ENCODE assay signal across 21 cellular contexts in the genomic region with DNA sequence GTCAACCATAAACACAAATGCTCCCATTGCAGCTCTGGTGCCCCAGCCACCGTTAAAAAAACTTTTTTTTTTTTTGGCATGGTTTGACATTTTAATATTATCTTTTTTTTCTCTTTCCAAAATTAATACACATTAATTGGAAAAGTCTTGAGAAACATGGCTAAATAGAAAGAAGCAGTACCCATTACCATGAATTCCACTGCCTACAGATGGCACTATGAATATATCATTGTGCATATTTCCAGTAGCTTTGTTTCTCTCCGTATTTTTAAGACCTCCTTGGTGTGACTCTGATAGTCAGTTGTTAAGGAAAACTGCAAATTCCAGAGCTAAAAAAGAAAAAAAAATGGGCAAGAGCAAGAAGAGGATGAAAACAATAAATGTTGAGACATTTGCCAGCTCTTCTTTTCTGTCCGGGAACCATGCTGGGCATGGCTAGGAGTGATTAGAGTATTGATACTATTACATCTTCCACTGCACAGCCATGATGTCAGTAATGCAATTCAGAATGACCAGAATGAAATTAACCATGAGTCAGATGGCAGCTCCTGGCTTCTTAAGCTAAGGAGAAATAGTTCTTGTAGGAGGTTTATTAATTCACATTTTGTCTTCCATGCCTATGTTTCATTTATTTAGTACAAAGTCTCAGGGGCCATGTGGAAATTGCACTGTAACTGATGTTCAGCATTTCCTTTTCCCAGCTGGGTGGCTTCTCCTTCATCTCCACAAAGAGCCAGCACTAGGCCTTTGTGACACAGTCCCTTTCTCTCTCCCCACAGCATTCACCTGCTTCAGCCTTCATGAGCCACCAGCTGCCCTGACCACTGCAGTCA. TPM values are rescaled to one million over a fixed set of nuclear protein-coding genes. Genes with fewer than 3 reads are reported as not detected.
DNase-seq lines count a peak whose midpoint lies in the region; ATAC-seq and TF ChIP-seq lines count a peak whose summit lies in the region.
"Had no signal": no experiment of that assay in that cellular context is flagged by ENCODE, and none has a peak within 500 bp of the region (broad histone marks: within the 10 kb centered on the region; RNA-seq: fewer than 3 reads in every experiment).

No MANE protein-coding gene starts in this region.

- H3K4me1 Mint-ChIP-seq in osteocyte (ENCODE audit: unreplicated experiment) = peaks cover 9% of the 10 kb centered on the region
- H3K4me1 Mint-ChIP-seq: CD4-positive, CD25-positive, alpha-beta regulatory T cell had no signal

- no peaks in the 10 kb centered on the region for H3K79me2 ChIP-seq in OCI-LY7 (ENCODE audit: insufficient read depth, low read depth, low read length)

- no peaks in the 10 kb centered on the region for H3K36me3 Mint-ChIP-seq in osteocyte (ENCODE audit: unreplicated experiment)
- H3K36me3 Mint-ChIP-seq: CD4-positive, CD25-positive, alpha-beta regulatory T cell had no signal

- no peaks in the 10 kb centered on the region for H3K9me3 Mint-ChIP-seq in osteocyte (ENCODE audit: unreplicated experiment)

- no TSS peak for BruUV-seq in OCI-LY7 (replicated peaks; lab: Mats Ljungman, UMichigan)

- no peaks in the 10 kb centered on the region for H4K20me1 ChIP-seq in OCI-LY7 (ENCODE audit: insufficient read depth, low read length)

- no peaks in the 10 kb centered on the region for H3K4me1 ChIP-seq in OCI-LY7 (ENCODE audit: insufficient read depth, low read length, poor library complexity, severe bottlenecking)
- H3K4me1 ChIP-seq: SJCRH30, tibial nerve had no signal

- H3K27me3 Mint-ChIP-seq in osteocyte (ENCODE audit: unreplicated experiment) = peaks cover 3% of the 10 kb centered on the region

- H3K4me2 ChIP-seq in OCI-LY7 (ENCODE audit: low read length) = no peak overlapping the region
- H3K4me2 ChIP-seq: smooth muscle cell had no signal

- no peaks in the 10 kb centered on the region for H3K9me2 ChIP-seq in OCI-LY7 (ENCODE audit: insufficient read depth, low read length)

- H3K27ac ChIP-seq in OCI-LY7 (ENCODE audit: low read depth, low read length, poor library complexity, severe bottlenecking) = no peak overlapping the region
- H3K27ac ChIP-seq: SJCRH30, tibial nerve had no signal

- no peak overlapping the region for H2AFZ ChIP-seq in OCI-LY7 (ENCODE audit: low read length)

- POLR2A ChIA-PET in OCI-LY7 (lab: Charles Lee) = interaction anchor here (0.7 kb wide), 1 partner anchor 9 kb away, joined by 3 read pairs; no protein-coding TSS in a partner anchor

- H3K4me3 ChIP-seq in OCI-LY7 (ENCODE audit: low read depth, low read length, poor library complexity, severe bottlenecking) (no peak overlapping the region), choroid plexus epithelial cell (ENCODE audit: low read depth, low read length) (no peak overlapping the region)
- H3K4me3 ChIP-seq: SJCRH30, smooth muscle cell, tibial nerve had no signal

- H3K4me3 Mint-ChIP-seq in osteocyte (ENCODE audit: unreplicated experiment) = no peak overlapping the region
- H3K4me3 Mint-ChIP-seq: CD4-positive, CD25-positive, alpha-beta regulatory T cell had no signal

- H3K9me3 ChIP-seq in OCI-LY7 (ENCODE audit: low read length) = no peaks in the 10 kb centered on the region
- H3K9me3 ChIP-seq: SJCRH30, tibial nerve had no signal

- CTCF ChIA-PET in OCI-LY7 (lab: Charles Lee; ENCODE audit: unreplicated experiment) = interaction anchor here (0.8 kb wide), 1 partner anchor 159 kb away, joined by 3 read pairs; no protein-coding TSS in a partner anchor

- TF ChIP-seq CTCF in OCI-LY7 (conservative IDR thresholded peaks at IDR 0.05; ENCODE audit: low read length) (peak; percentile 32; the same call in 1 of the 2 replicates), choroid plexus epithelial cell (conservative IDR thresholded peaks at IDR 0.05; ENCODE audit: low read depth, low read length) (peak; percentile 20), osteocyte (IDR thresholded peaks at IDR 0.05) (peak; percentile 50)

- intact Hi-C loops in OCI-LY7 (cut with micrococcal nuclease; ENCODE audit: unreplicated experiment) = no loop called here

- no peaks in the 10 kb centered on the region for H3K36me3 ChIP-seq in OCI-LY7 (ENCODE audit: insufficient read depth, low read length)
- H3K36me3 ChIP-seq: SJCRH30, tibial nerve had no signal

- H3K27ac Mint-ChIP-seq in osteocyte (ENCODE audit: unreplicated experiment) = no peak overlapping the region
- H3K27ac Mint-ChIP-seq: CD4-positive, CD25-positive, alpha-beta regulatory T cell had no signal

- ATAC-seq in GM21390 (IDR thresholded peaks at IDR 0.05; ENCODE audit: unreplicated experiment) = no peak
- ATAC-seq in GM18868 (IDR thresholded peaks at IDR 0.05; ENCODE audit: unreplicated experiment) = no peak

- DNase-seq in NCI-H510A treated with DMSO at 0.1 percent for 48 hours (lab: John Stamatoyannopoulos, UW) = peak; percentile 29
- DNase-seq in NCI-H510A (lab: John Stamatoyannopoulos, UW) = no peak
- no peak for DNase-seq in OCI-LY7 (ENCODE audit: low spot score)
- peak; percentile 35 for DNase-seq in choroid plexus epithelial cell (ENCODE audit: low read depth)
- no peak for DNase-seq in osteocyte (ENCODE audit: extremely low spot score, unreplicated experiment)
- no peak for DNase-seq in stimulated activated CD4-positive, alpha-beta T cell treated with anti-CD3 and anti-CD28 coated beads, Interleukin-4, amount 100 ng/mL, for 1 hour
- DNase-seq: 8988T; CD4-positive, CD25-positive, alpha-beta regulatory T cell; erythroblast; hippocampal formation; KG1; kidney glomerular epithelial cell; NCI-H1105; NCI-H2171 treated with DMSO at 0.1 percent for 48 hours; occipital lobe; SJCRH30; T-helper 9 cell had no signal

RNA-seq across cellular contexts. Expression of a gene that starts 31.9 kb away (rescaled TPM):
- total RNA-seq in OCI-LY7 (2014; rRNA removed; shearing (Covaris generic)) = 0.03 TPM in 1 of 2 replicates, not detected in the other
- total RNA-seq in OCI-LY7 (2022) = not detected in 2 replicates
- 1.8 and 2.1 TPM in 2 replicates for total RNA-seq in osteocyte
- total RNA-seq: CD4-positive, CD25-positive, alpha-beta regulatory T cell; SJCRH30; smooth muscle cell had no signal

Comparison
In these comparisons a context has a peak if more than half of its experiments do, and no peak if none do; other contexts are left out.
1. DNase-seq: peak in NCI-H510A treated with DMSO at 0.1 percent for 48 hours (single experiment) and choroid plexus epithelial cell (single experiment); none in NCI-H510A (single experiment), OCI-LY7 (single experiment), osteocyte (single experiment) and stimulated activated CD4-positive, alpha-beta T cell treated with anti-CD3 and anti-CD28 coated beads, Interleukin-4, amount 100 ng/mL, for 1 hour (single experiment).
2. Peak in every context shown above with its lines, with median percentiles within 50 percentile points of each other: CTCF ChIP-seq.